ENCODE assay signal across 9 cellular contexts in the genomic region with DNA sequence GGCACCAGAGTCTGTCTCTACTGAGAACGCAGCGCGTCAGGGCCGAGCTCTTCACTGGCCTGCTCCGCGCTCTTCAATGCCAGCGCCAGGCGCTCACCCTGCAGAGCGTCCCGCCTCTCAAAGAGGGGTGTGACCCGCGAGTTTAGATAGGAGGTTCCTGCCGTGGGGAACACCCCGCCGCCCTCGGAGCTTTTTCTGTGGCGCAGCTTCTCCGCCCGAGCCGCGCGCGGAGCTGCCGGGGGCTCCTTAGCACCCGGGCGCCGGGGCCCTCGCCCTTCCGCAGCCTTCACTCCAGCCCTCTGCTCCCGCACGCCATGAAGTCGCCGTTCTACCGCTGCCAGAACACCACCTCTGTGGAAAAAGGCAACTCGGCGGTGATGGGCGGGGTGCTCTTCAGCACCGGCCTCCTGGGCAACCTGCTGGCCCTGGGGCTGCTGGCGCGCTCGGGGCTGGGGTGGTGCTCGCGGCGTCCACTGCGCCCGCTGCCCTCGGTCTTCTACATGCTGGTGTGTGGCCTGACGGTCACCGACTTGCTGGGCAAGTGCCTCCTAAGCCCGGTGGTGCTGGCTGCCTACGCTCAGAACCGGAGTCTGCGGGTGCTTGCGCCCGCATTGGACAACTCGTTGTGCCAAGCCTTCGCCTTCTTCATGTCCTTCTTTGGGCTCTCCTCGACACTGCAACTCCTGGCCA. TPM values are rescaled to one million over a fixed set of nuclear protein-coding genes. Genes with fewer than 3 reads are reported as not detected.
A peak's percentile ranks its signal among the peaks of the same experiment; 100 is the strongest.
DNase-seq lines count a peak whose midpoint lies in the region; TF ChIP-seq lines count a peak whose summit lies in the region.
"Had no signal": no experiment of that assay in that cellular context is flagged by ENCODE, and none has a peak within 500 bp of the region (broad histone marks: within the 10 kb centered on the region; RNA-seq: fewer than 3 reads in every experiment).

A gene with protein sequence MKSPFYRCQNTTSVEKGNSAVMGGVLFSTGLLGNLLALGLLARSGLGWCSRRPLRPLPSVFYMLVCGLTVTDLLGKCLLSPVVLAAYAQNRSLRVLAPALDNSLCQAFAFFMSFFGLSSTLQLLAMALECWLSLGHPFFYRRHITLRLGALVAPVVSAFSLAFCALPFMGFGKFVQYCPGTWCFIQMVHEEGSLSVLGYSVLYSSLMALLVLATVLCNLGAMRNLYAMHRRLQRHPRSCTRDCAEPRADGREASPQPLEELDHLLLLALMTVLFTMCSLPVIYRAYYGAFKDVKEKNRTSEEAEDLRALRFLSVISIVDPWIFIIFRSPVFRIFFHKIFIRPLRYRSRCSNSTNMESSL (plus strand): TSS at position 198 of the 690 bp plus-strand sequence. CDS start 117 bp downstream, at position 315.

- H3K27me3 ChIP-seq in right atrium auricular region, result no peaks in the 10 kb centered on the region
- peaks cover 8 to 33% (median 22%) of the 10 kb centered on the region in 3 donors for H3K27me3 ChIP-seq in sigmoid colon
- H3K27me3 ChIP-seq in BE2C, result peaks cover 32% of the 10 kb centered on the region

- H3K4me1 ChIP-seq in right atrium auricular region, result peaks cover 0 to 30% of the 10 kb centered on the region in 2 donors
- H3K4me1 ChIP-seq in sigmoid colon, result peaks cover 0 to 24% (median 18%) of the 10 kb centered on the region in 4 donors
- H3K4me1 ChIP-seq in BE2C, result no peaks in the 10 kb centered on the region

- TF ChIP-seq POLR2A in sigmoid colon (IDR thresholded peaks at IDR 0.05), result no peak

- DNase-seq in LHCN-M2 (ENCODE audit: low read depth), result peak; percentile 11
- peak; percentile 76 for DNase-seq in activated effector memory CD4-positive, alpha-beta T cell treated with anti-CD3 and anti-CD28 coated beads, Interleukin-2, amount 50 U/mL, for 16 hours
- DNase-seq in right atrium auricular region (ENCODE audit: low spot score), result no peak
- no peak for DNase-seq in sigmoid colon
- DNase-seq in NCI-H2196 (lab: John Stamatoyannopoulos, UW; ENCODE audit: unreplicated experiment), result no peak
- DNase-seq in NCI-H1436 treated with DMSO at 0.1 percent for 48 hours (lab: John Stamatoyannopoulos, UW), result no peak
- DNase-seq in NCI-H1694 (lab: John Stamatoyannopoulos, UW), result no peak
- no peak for DNase-seq in BE2C

- no peaks in the 10 kb centered on the region for H3K36me3 ChIP-seq in right atrium auricular region
- H3K36me3 ChIP-seq in sigmoid colon, result no peaks in the 10 kb centered on the region
- H3K36me3 ChIP-seq in BE2C, result no peaks in the 10 kb centered on the region

- TF ChIP-seq CTCF in right atrium auricular region (IDR thresholded peaks at IDR 0.05) (no peak), sigmoid colon (IDR thresholded peaks at IDR 0.05) (no peak), BE2C (IDR thresholded peaks at IDR 0.05; ENCODE audit: low read depth, low read length) (no peak)

- H3K4me3 ChIP-seq in right atrium auricular region (peak within 1 kb of the TSS; percentile 35 to 53), sigmoid colon (peak within 1 kb of the TSS; percentile 16 to 43 (median 34)), BE2C (ENCODE audit: low read depth, low read length) (no peak within 1 kb of the TSS)

- H3K9me3 ChIP-seq in right atrium auricular region (no peaks in the 10 kb centered on the region), sigmoid colon (no peaks in the 10 kb centered on the region), BE2C (no peaks in the 10 kb centered on the region)

- intact Hi-C loops in sigmoid colon (cut with DNase I), result no loop called here

- 1 to 2% methylated on average over 58 of the region's 58 CpGs for WGBS in sigmoid colon, 2 donors

- H3K27ac ChIP-seq in right atrium auricular region (peak within 1 kb of the TSS; percentile 35 to 44), sigmoid colon (peak within 1 kb of the TSS in 2 of 4 donors; percentile 5 to 20)

- TF ChIP-seq EP300 in sigmoid colon (IDR thresholded peaks at IDR 0.05), result no peak

RNA-seq across cellular contexts. Expression of the gene that starts here (rescaled TPM):
- total RNA-seq in LHCN-M2 (2014; rRNA removed), result not detected in 2 replicates
- polyA plus RNA-seq in LHCN-M2 (2012), result not detected
- under 1 TPM; 0.28 to 0.89 TPM for total RNA-seq in right atrium auricular region
- under 1 TPM in 3 of 4 donors, not detected in 1; 0.28 to 0.71 (median 0.66) TPM for total RNA-seq in sigmoid colon
- 1 to 10 TPM; 1.2 to 8.2 (median 3.0) TPM for polyA plus RNA-seq in sigmoid colon
- polyA plus RNA-seq in BE2C (2012; ENCODE audit: insufficient read depth, insufficient read length, low read depth), result not detected
- total RNA-seq: pulmonary artery endothelial cell had no signal

Comparison
In these comparisons a context has a peak if more than half of its experiments do, and no peak if none do; other contexts are left out.
1. Peak in DNase-seq in LHCN-M2; RNA of the gene not detected or under 1 TPM.